ENCODE assay signal across 1 cellular context in the genomic region with DNA sequence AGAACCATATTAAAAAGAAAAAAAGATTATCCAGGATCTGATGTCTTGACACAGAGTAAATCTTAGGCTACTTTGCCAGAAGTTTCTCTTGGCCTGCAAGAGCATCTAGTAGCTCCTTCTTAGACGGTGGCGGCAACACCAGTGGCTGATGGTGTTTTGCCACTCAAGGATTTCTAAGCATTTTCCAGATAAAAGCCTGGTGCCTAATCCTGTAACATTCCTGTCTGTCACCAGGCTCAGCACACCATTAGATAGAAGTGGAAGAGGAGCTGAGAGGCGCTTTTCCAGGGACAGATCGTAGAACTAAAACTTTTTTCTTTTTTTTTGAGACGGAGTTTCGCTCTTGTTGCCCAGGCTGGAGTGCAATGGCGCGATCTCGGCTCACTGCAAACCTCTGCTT.
TF ChIP-seq lines count a peak whose summit lies in the region.

No MANE protein-coding gene starts in this region.

TF ChIP-seq in WTC11, 78 proteins besides CTCF, POLR2A, EP300 and RAD21 (continued from another document):
- TF ChIP-seq E2F1 (CRISPR knock-in tag; IDR thresholded peaks at IDR 0.05) (no peak), FOXP4 (CRISPR knock-in tag; IDR thresholded peaks at IDR 0.05) (no peak), TEAD1 (CRISPR knock-in tag; IDR thresholded peaks at IDR 0.05) (no peak), ZNF396 (CRISPR knock-in tag; IDR thresholded peaks at IDR 0.05; ENCODE audit: borderline replicate concordance) (no peak), PRRX2 (CRISPR knock-in tag; IDR thresholded peaks at IDR 0.05) (no peak), RELA (CRISPR knock-in tag; IDR thresholded peaks at IDR 0.05; ENCODE audit: borderline replicate concordance) (no peak), ZNF425 (CRISPR knock-in tag; conservative IDR thresholded peaks at IDR 0.05) (no peak), KAT7 (CRISPR knock-in tag; IDR thresholded peaks at IDR 0.05; ENCODE audit: borderline replicate concordance) (no peak), HMGA2 (CRISPR knock-in tag; IDR thresholded peaks at IDR 0.05) (no peak), SOX15 (CRISPR knock-in tag; IDR thresholded peaks at IDR 0.05) (no peak), AFF4 (CRISPR knock-in tag; IDR thresholded peaks at IDR 0.05; ENCODE audit: borderline replicate concordance) (no peak)
